Comparison of ENCODE assay signal across 8 cellular contexts in the genomic region with DNA sequence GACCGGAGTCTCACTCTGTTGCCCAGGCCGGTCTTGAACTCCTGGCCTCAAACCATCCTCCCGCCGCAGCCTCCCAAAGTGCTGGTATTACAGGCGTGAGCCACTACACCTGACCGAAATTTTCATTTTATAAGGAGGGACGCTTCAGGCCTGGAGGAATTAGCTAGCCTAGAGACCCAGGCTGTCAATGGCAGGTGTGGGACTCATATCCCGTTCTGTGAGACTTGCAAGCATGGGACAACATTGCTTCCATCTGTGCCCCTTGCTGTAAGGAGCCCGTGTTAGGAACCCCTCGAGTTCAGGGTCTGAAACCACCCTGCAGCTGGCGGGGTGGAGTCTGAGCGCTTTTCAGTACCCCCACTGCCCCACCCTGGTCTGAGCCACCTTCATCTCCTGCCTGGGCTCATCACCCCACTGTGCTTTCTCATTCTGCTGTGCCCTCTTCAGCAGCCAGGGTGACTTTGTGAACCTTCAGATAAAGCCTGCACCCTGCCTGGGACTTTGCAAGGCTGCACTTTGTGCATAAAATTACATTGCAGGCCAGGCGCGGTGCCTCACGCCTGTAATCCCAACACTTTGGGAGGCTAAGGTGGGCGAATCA. TPM values are rescaled to one million over a fixed set of nuclear protein-coding genes. Genes with fewer than 3 reads are reported as not detected.
DNase-seq lines count a peak whose midpoint lies in the region; ATAC-seq, FAIRE-seq and TF ChIP-seq lines count a peak whose summit lies in the region.

No MANE protein-coding gene starts in this region.

- peaks cover 20% of the 10 kb centered on the region for H3K36me3 ChIP-seq in GM23338 (ENCODE audit: insufficient read depth)
- peaks cover 19% of the 10 kb centered on the region for H3K36me3 ChIP-seq in RWPE2 (ENCODE audit: low read depth)

- TF ChIP-seq CTCF in GM23338 (conservative IDR thresholded peaks at IDR 0.05; ENCODE audit: low read depth in 2 of 2) (no peak), RWPE2 (IDR thresholded peaks at IDR 0.05; ENCODE audit: poor library complexity, severe bottlenecking) (no peak)

- H3K27ac Mint-ChIP-seq in GM23338 = no peak overlapping the region

- no peaks in the 10 kb centered on the region for H3K9me2 ChIP-seq in GM23338 (ENCODE audit: insufficient read depth)

- peak overlapping the region; percentile 92; the same call in 2 of the 3 replicates for H3K4me3 Mint-ChIP-seq in GM23338

- H3K27me3 ChIP-seq in GM23338 (ENCODE audit: insufficient read depth) (no peaks in the 10 kb centered on the region), RWPE2 (ENCODE audit: insufficient read depth, poor library complexity, severe bottlenecking) (no peaks in the 10 kb centered on the region)

- no peaks in the 10 kb centered on the region for H3K9me3 ChIP-seq in RWPE2 (ENCODE audit: severe bottlenecking)

- peaks cover 18% of the 10 kb centered on the region for H4K20me1 ChIP-seq in GM23338 (replicated peaks; ENCODE audit: insufficient read depth)

- H3K4me1 ChIP-seq in GM23338 (ENCODE audit: insufficient read depth) (no peaks in the 10 kb centered on the region; the same call in 1 of the 2 replicates), RWPE2 (ENCODE audit: insufficient read depth, poor library complexity, severe bottlenecking) (peaks cover 22% of the 10 kb centered on the region)

- peaks cover 25% of the 10 kb centered on the region for H3K36me3 Mint-ChIP-seq in GM23338 (ENCODE audit: low read depth)

- H3K79me2 ChIP-seq in GM23338 (replicated peaks; ENCODE audit: insufficient read depth) = peaks cover 28% of the 10 kb centered on the region

- H3K4me3 ChIP-seq in GM23338 (peak overlapping the region; percentile 81), RWPE2 (ENCODE audit: severe bottlenecking) (no peak overlapping the region)

- no peak for FAIRE-seq in GM19239 (lab: Jason Lieb, UNC)

- peaks cover 14% of the 10 kb centered on the region for H3K27me3 Mint-ChIP-seq in GM23338 (ENCODE audit: insufficient read depth, low read depth, poor library complexity)

- no peak overlapping the region for H3K27ac ChIP-seq in GM23338 (ENCODE audit: low read depth)
- peak overlapping the region; percentile 87 for H3K27ac ChIP-seq in RWPE2 (ENCODE audit: poor library complexity, severe bottlenecking)

- 0 out of 2 replicates have a peak, but pooled peaks cover 8% of the 10 kb centered on the region for H3F3A ChIP-seq in GM23338 (replicated peaks; ENCODE audit: low read depth)

- peak overlapping the region; percentile 77; the same call in 1 of the 2 replicates for H3K4me2 ChIP-seq in GM23338

- no peaks in the 10 kb centered on the region; the same call in 2 of the 3 replicates for H3K4me1 Mint-ChIP-seq in GM23338

- TF ChIP-seq POLR2A in erythroblast (IDR thresholded peaks at IDR 0.05; ENCODE audit: low read length) = no peak

- DNase-seq in GM23338 (ENCODE audit: low spot score) = peak; percentile 14
- no peak for DNase-seq in RWPE2 (ENCODE audit: low spot score)
- DNase-seq in erythroblast (lab: John Stamatoyannopoulos, UW) = peak; percentile 57 to 61
- DNase-seq in retina = peak; percentile 5
- DNase-seq in dermis blood vessel endothelial cell = no peak
- DNase-seq in GM03348 (ENCODE audit: low spot score) = no peak
- DNase-seq in GM19239 (ENCODE audit: insufficient read length, low spot score) = no peak
- no peak for DNase-seq in NCI-H748 treated with DMSO at 0.1 percent for 48 hours (lab: John Stamatoyannopoulos, UW)

- H2AFZ ChIP-seq in GM23338 = no peak overlapping the region

- peaks cover 5% of the 10 kb centered on the region; the same call in 1 of the 3 replicates for H3K9me3 Mint-ChIP-seq in GM23338

- ATAC-seq in GM23338 (no peak), RWPE2 (ENCODE audit: low read depth) (no peak)

TF ChIP-seq in GM23338, 12 proteins besides CTCF, POLR2A, EP300 and RAD21:
- TF ChIP-seq NANOG (IDR thresholded peaks at IDR 0.05; ENCODE audit: borderline replicate concordance) (no peak), CREB1 (CRISPR knock-in tag; IDR thresholded peaks at IDR 0.05; ENCODE audit: low read depth) (no peak)
- TF ChIP-seq, protein P1, sequence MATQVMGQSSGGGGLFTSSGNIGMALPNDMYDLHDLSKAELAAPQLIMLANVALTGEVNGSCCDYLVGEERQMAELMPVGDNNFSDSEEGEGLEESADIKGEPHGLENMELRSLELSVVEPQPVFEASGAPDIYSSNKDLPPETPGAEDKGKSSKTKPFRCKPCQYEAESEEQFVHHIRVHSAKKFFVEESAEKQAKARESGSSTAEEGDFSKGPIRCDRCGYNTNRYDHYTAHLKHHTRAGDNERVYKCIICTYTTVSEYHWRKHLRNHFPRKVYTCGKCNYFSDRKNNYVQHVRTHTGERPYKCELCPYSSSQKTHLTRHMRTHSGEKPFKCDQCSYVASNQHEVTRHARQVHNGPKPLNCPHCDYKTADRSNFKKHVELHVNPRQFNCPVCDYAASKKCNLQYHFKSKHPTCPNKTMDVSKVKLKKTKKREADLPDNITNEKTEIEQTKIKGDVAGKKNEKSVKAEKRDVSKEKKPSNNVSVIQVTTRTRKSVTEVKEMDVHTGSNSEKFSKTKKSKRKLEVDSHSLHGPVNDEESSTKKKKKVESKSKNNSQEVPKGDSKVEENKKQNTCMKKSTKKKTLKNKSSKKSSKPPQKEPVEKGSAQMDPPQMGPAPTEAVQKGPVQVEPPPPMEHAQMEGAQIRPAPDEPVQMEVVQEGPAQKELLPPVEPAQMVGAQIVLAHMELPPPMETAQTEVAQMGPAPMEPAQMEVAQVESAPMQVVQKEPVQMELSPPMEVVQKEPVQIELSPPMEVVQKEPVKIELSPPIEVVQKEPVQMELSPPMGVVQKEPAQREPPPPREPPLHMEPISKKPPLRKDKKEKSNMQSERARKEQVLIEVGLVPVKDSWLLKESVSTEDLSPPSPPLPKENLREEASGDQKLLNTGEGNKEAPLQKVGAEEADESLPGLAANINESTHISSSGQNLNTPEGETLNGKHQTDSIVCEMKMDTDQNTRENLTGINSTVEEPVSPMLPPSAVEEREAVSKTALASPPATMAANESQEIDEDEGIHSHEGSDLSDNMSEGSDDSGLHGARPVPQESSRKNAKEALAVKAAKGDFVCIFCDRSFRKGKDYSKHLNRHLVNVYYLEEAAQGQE (IDR thresholded peaks at IDR 0.05; ENCODE audit: unreplicated experiment) = no peak
- TF ChIP-seq, protein P2, sequence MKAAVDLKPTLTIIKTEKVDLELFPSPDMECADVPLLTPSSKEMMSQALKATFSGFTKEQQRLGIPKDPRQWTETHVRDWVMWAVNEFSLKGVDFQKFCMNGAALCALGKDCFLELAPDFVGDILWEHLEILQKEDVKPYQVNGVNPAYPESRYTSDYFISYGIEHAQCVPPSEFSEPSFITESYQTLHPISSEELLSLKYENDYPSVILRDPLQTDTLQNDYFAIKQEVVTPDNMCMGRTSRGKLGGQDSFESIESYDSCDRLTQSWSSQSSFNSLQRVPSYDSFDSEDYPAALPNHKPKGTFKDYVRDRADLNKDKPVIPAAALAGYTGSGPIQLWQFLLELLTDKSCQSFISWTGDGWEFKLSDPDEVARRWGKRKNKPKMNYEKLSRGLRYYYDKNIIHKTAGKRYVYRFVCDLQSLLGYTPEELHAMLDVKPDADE (IDR thresholded peaks at IDR 0.05) = no peak
TF ChIP-seq in GM23338: peak in this region for 0.

RNA-seq across cellular contexts. Expression of a gene that starts 1.3 kb away (rescaled TPM):
- total RNA-seq in GM23338 (2014; rRNA removed; shearing (Covaris generic)) = 26.0 and 28.5 TPM in 2 replicates
- polyA plus RNA-seq in GM23338 (2016; fragmentation: Nextera tagmentation; extraction: Ambion mirVana) = 11.1 and 13.8 TPM in 2 replicates
- total RNA-seq in dermis blood vessel endothelial cell = 20.2 and 22.6 TPM in 2 replicates

RNA-seq across cellular contexts. Expression of a gene that starts 34.9 kb away (rescaled TPM):
- total RNA-seq in GM23338 (2014; rRNA removed; shearing (Covaris generic)) = 82.8 and 86.2 TPM in 2 replicates
- 86.3 and 102 TPM in 2 replicates for polyA plus RNA-seq in GM23338 (2016; fragmentation: Nextera tagmentation; extraction: Ambion mirVana)
- total RNA-seq in dermis blood vessel endothelial cell = 121 and 133 TPM in 2 replicates

Comparison
In these comparisons a context has a peak if more than half of its experiments do, and no peak if none do; other contexts are left out.
1. DNase-seq: peak in GM23338 (single experiment), erythroblast (2 of 2) and retina (single experiment); none in RWPE2 (single experiment), dermis blood vessel endothelial cell (single experiment), GM03348 (single experiment), GM19239 (single experiment) and NCI-H748 treated with DMSO at 0.1 percent for 48 hours (single experiment).